8 cellular contexts compared by ENCODE assay signal in genomic region chr6:7087066-7087465, GRCh38. TPM values are rescaled to one million over a fixed set of nuclear protein-coding genes. Genes with fewer than 3 reads are reported as not detected.
DNase-seq lines count a peak whose midpoint lies in the region; ATAC-seq and TF ChIP-seq lines count a peak whose summit lies in the region.

No MANE protein-coding gene starts in this region.

- peak overlapping the region; percentile 65 for H3K4me2 ChIP-seq in DND-41 (ENCODE audit: insufficient read depth, low read length)

- H3K27me3 Mint-ChIP-seq in activated T-helper 2 cell treated with anti-CD3 and anti-CD28 coated beads, Interferon-gamma antibody, Interleukin-2, Interleukin-4, amounts not matched to agents 10 μg/mL and 5 μg/mL and 100 μg/mL, durations not matched to agents 14 hours and 24 hours and 36 hours (ENCODE audit: low read depth), result peaks cover 38% of the 10 kb centered on the region

- H3K79me2 ChIP-seq in DND-41 (ENCODE audit: insufficient read depth, low read length), result no peaks in the 10 kb centered on the region

- peak overlapping the region; percentile 12 for H3K27ac Mint-ChIP-seq in activated T-helper 2 cell treated with anti-CD3 and anti-CD28 coated beads, Interferon-gamma antibody, Interleukin-2, Interleukin-4, amounts not matched to agents 10 μg/mL and 5 μg/mL and 100 μg/mL, durations not matched to agents 14 hours and 24 hours and 36 hours

- H3K4me1 ChIP-seq in DND-41 (ENCODE audit: insufficient read depth, low read length), result peaks cover 27% of the 10 kb centered on the region
- H3K4me1 ChIP-seq in upper lobe of left lung, result peaks cover 11 to 20% (median 11%) of the 10 kb centered on the region in 4 donors

- DNase-seq in DND-41 (peak; percentile 10), left colon (no peak), upper lobe of left lung (no peak)
- DNase-seq in activated T-helper 2 cell treated with anti-CD3 and anti-CD28 coated beads, Interferon-gamma antibody, Interleukin-2, Interleukin-4, amounts not matched to agents 10 μg/mL and 5 μg/mL and 100 μg/mL, durations not matched to agents 14 hours and 24 hours and 36 hours (ENCODE audit: low spot score), result no peak

- H2AFZ ChIP-seq in DND-41 (ENCODE audit: low read depth, low read length), result peak overlapping the region; percentile 75

- H3K9me3 ChIP-seq in DND-41 (ENCODE audit: insufficient read depth, low read length, severe bottlenecking) (no peaks in the 10 kb centered on the region), upper lobe of left lung (no peaks in the 10 kb centered on the region)

- ATAC-seq in DND-41 (ENCODE audit: insufficient read depth, low read depth) (peak; percentile 39; the same call in 1 of the 3 replicates), HG02938 (IDR thresholded peaks at IDR 0.05; ENCODE audit: unreplicated experiment) (peak; percentile 6), left colon (peak; percentile 1), upper lobe of left lung (ENCODE audit: low FRiP score in 2 of 2) (peak in 1 of 2 donors; percentile 63), HG02759 (IDR thresholded peaks at IDR 0.05; ENCODE audit: unreplicated experiment) (no peak), HG03571 (IDR thresholded peaks at IDR 0.05; ENCODE audit: unreplicated experiment) (no peak), GM18858 (IDR thresholded peaks at IDR 0.05; ENCODE audit: unreplicated experiment) (no peak)

- H3K4me3 ChIP-seq in DND-41 (ENCODE audit: low read depth in 1 of 2, low read length in 2 of 2) (peak overlapping the region in 1 of 2 experiments; percentile 40; a peak in 3 of 4 replicates), upper lobe of left lung (peak overlapping the region in 3 of 4 donors; percentile 22 to 43 (median 38))

- H3K27me3 ChIP-seq in DND-41 (ENCODE audit: insufficient read depth, low read length, poor library complexity), result no peaks in the 10 kb centered on the region
- no peaks in the 10 kb centered on the region for H3K27me3 ChIP-seq in upper lobe of left lung

- peak overlapping the region; percentile 48 for H3K9ac ChIP-seq in DND-41 (ENCODE audit: low read depth, low read length)

- TF ChIP-seq EP300 in upper lobe of left lung (IDR thresholded peaks at IDR 0.05), result no peak

- peak; percentile 21 for TF ChIP-seq CTCF in DND-41 (IDR thresholded peaks at IDR 0.05; ENCODE audit: borderline replicate concordance, extremely low read depth, low read length, poor library complexity, severe bottlenecking)
- TF ChIP-seq CTCF in upper lobe of left lung (IDR thresholded peaks at IDR 0.05), result peak in 4 of 6 experiments; percentile 12 to 30 (median 24)

- WGBS in upper lobe of left lung, 2 donors, result 31 to 39% methylated on average over 3 of the region's 3 CpGs

- peak overlapping the region; percentile 70 for H3K27ac ChIP-seq in DND-41 (ENCODE audit: low read length)
- H3K27ac ChIP-seq in upper lobe of left lung, result peak overlapping the region in 3 of 4 donors; percentile 52 to 74 (median 69)

- H3K9me3 Mint-ChIP-seq in activated T-helper 2 cell treated with anti-CD3 and anti-CD28 coated beads, Interferon-gamma antibody, Interleukin-2, Interleukin-4, amounts not matched to agents 10 μg/mL and 5 μg/mL and 100 μg/mL, durations not matched to agents 14 hours and 24 hours and 36 hours, result no peaks in the 10 kb centered on the region

- peak overlapping the region; percentile 73 for H3K4me3 Mint-ChIP-seq in activated T-helper 2 cell treated with anti-CD3 and anti-CD28 coated beads, Interferon-gamma antibody, Interleukin-2, Interleukin-4, amounts not matched to agents 10 μg/mL and 5 μg/mL and 100 μg/mL, durations not matched to agents 14 hours and 24 hours and 36 hours (ENCODE audit: low read depth)

- no peak for TF ChIP-seq POLR2A in upper lobe of left lung (IDR thresholded peaks at IDR 0.05)

- H3K4me1 Mint-ChIP-seq in activated T-helper 2 cell treated with anti-CD3 and anti-CD28 coated beads, Interferon-gamma antibody, Interleukin-2, Interleukin-4, amounts not matched to agents 10 μg/mL and 5 μg/mL and 100 μg/mL, durations not matched to agents 14 hours and 24 hours and 36 hours (ENCODE audit: low read depth), result peaks cover 28% of the 10 kb centered on the region

- no peaks in the 10 kb centered on the region for H3K36me3 Mint-ChIP-seq in activated T-helper 2 cell treated with anti-CD3 and anti-CD28 coated beads, Interferon-gamma antibody, Interleukin-2, Interleukin-4, amounts not matched to agents 10 μg/mL and 5 μg/mL and 100 μg/mL, durations not matched to agents 14 hours and 24 hours and 36 hours (ENCODE audit: low read depth)

- no peaks in the 10 kb centered on the region for H4K20me1 ChIP-seq in DND-41 (ENCODE audit: insufficient read depth, low read length)

- intact Hi-C loops in activated T-helper 2 cell treated with anti-CD3 and anti-CD28 coated beads, Interferon-gamma antibody, Interleukin-2, Interleukin-4, amounts not matched to agents 10 μg/mL and 5 μg/mL and 100 μg/mL, durations not matched to agents 14 hours and 24 hours and 36 hours (cut with micrococcal nuclease), result loop anchor here (1.0 to 2.0 kb wide), 3 partner anchors 14 to 152 kb away; no protein-coding TSS in a partner anchor
- intact Hi-C loops in left colon (cut with DNase I, micrococcal nuclease), result no loop called here

- H3K36me3 ChIP-seq in DND-41 (ENCODE audit: insufficient read depth, low read length), result no peaks in the 10 kb centered on the region
- no peaks in the 10 kb centered on the region for H3K36me3 ChIP-seq in upper lobe of left lung

RNA-seq across cellular contexts. Expression of gene RREB1, which starts 20.7 kb away (rescaled TPM):
- 23.1 and 23.6 TPM in 2 replicates for total RNA-seq in activated T-helper 2 cell treated with anti-CD3 and anti-CD28 coated beads, Interferon-gamma antibody, Interleukin-2, Interleukin-4, amounts not matched to agents 10 μg/mL and 5 μg/mL and 100 μg/mL, durations not matched to agents 14 hours and 24 hours and 36 hours
- total RNA-seq in left colon (100 to 1,000 TPM in 1 of 2 donors, 10 to 100 TPM in 1; 76.9 to 101 TPM), upper lobe of left lung (100 to 1,000 TPM in 2 of 6 donors, 10 to 100 TPM in 4; 44.2 to 112 (median 60.5) TPM)

Comparison
In these comparisons a context has a peak if more than half of its experiments do, and no peak if none do; other contexts are left out.
1. ATAC-seq: peak in DND-41 (single experiment), HG02938 (single experiment) and left colon (single experiment); none in HG02759 (single experiment), HG03571 (single experiment) and GM18858 (single experiment).